ENCODE assay signal across 24 cellular contexts in genomic region chr1:109257682-109258421, GRCh38. TPM values are rescaled to one million over a fixed set of nuclear protein-coding genes. Genes with fewer than 3 reads are reported as not detected.
DNase-seq lines count a peak whose midpoint lies in the region; ATAC-seq, FAIRE-seq and TF ChIP-seq lines count a peak whose summit lies in the region.
"Had no signal": no experiment of that assay in that cellular context is flagged by ENCODE, and none has a peak within 500 bp of the region (broad histone marks: within the 10 kb centered on the region; RNA-seq: fewer than 3 reads in every experiment).

No MANE protein-coding gene starts in this region.

- FAIRE-seq in K562 (lab: Jason Lieb, UNC), result no peak
- FAIRE-seq: A549, GM18507, HTR-8/SVneo had no signal

- H3K4me3 ChIP-seq in SK-N-SH (ENCODE audit: low read depth in 2 of 2, low read length in 1 of 2) (no peak overlapping the region), K562 (no peak overlapping the region), thyroid gland (replicated peaks in 1 of 3) (no peak overlapping the region)
- H3K4me3 ChIP-seq: A549, BLaER1, SJSA1, spleen, vagina had no signal

- no peaks in the 10 kb centered on the region for H3F3A ChIP-seq in SK-N-SH (replicated peaks; ENCODE audit: insufficient read depth)

- H3K4me2 ChIP-seq in SK-N-SH, result no peak overlapping the region
- no peak overlapping the region for H3K4me2 ChIP-seq in K562 (ENCODE audit: insufficient read depth, low read length)
- H3K4me2 ChIP-seq: A549, BLaER1 had no signal

- H3K9me1 ChIP-seq in K562 (ENCODE audit: control insufficient read depth, insufficient read depth, low read length), result peaks cover 4% of the 10 kb centered on the region

- BruUV-seq in K562 (replicated peaks; lab: Mats Ljungman, UMichigan), result no TSS peak

- TF ChIP-seq EP300 in SK-N-SH (IDR thresholded peaks at IDR 0.05; ENCODE audit: borderline replicate concordance in 1 of 2, low read depth in 1 of 2, low read length in 1 of 2) (no peak), K562 (IDR thresholded peaks at IDR 0.05; ENCODE audit: low read length) (no peak)

- no peaks in the 10 kb centered on the region for H3K9me2 ChIP-seq in SK-N-SH

- ATAC-seq in SK-N-SH treated with all-trans-retinoic acid at 6 μM for 48 hours (no peak), K562 (no peak)
- ATAC-seq: A549; activated T-cell treated with anti-CD3 and anti-CD28 coated beads, Interleukin-2, amount 50 U/mL, for 4 hours had no signal

- peaks cover 49% of the 10 kb centered on the region for H3K4me1 Mint-ChIP-seq in glutamatergic neuron (ENCODE audit: low read depth, unreplicated experiment)

- DNase-seq in SK-N-SH (peak; percentile 44), K562 (ENCODE audit: extremely low read depth in 1 of 4, low spot score in 3 of 4) (peak in 2 of 4 experiments; percentile 53 to 59), glutamatergic neuron (no peak), thyroid gland (no peak), iPS-NIHi11 (ENCODE audit: low spot score) (no peak), GM19240 (ENCODE audit: insufficient read length, low spot score) (no peak), DMS 273 (lab: John Stamatoyannopoulos, UW; ENCODE audit: unreplicated experiment) (no peak)
- DNase-seq: activated naive CD4-positive, alpha-beta T cell treated with Interleukin-2 at 50 U/mL for 16 hours; activated T-cell treated with anti-CD3 and anti-CD28 coated beads, Interleukin-2, amount 50 U/mL, for 4 hours; amygdala; cerebellar nuclear complex; effector CD4-positive, alpha-beta T cell; Karpas-422; NCI-H2081 treated with DMSO at 0.1 percent for 48 hours; spleen had no signal

- POLR2A ChIA-PET in SK-N-SH (lab: Yijun Ruan, JAX) (no interaction called here), K562 (lab: Yijun Ruan, JAX) (interaction anchor here (0.6 to 1.3 kb wide), 5 partner anchors 17 to 290 kb away, joined by 3 to 4 read pairs (median 4); partner anchors contain the start of gene GNAI3)

- no peaks in the 10 kb centered on the region for H3K36me3 Mint-ChIP-seq in glutamatergic neuron (ENCODE audit: unreplicated experiment)

- peaks cover 22% of the 10 kb centered on the region for H3K9me3 Mint-ChIP-seq in glutamatergic neuron (ENCODE audit: unreplicated experiment)
- H3K9me3 Mint-ChIP-seq: activated T-cell treated with anti-CD3 and anti-CD28 coated beads, Interleukin-2, amount 50 U/mL, for 4 hours had no signal

- H3K27me3 Mint-ChIP-seq in glutamatergic neuron (ENCODE audit: unreplicated experiment), result peaks cover 21% of the 10 kb centered on the region

- H3K36me3 ChIP-seq in SK-N-SH (replicated peaks in 1 of 2; ENCODE audit: control insufficient read depth in 1 of 2, insufficient read depth in 2 of 2, low read length in 1 of 2), result peaks cover 0 to 5% of the 10 kb centered on the region in 2 experiments
- peaks cover 24% of the 10 kb centered on the region; the same call in 2 of the 3 replicates for H3K36me3 ChIP-seq in K562 (ENCODE audit: control insufficient read depth, insufficient read depth, low read length)
- peaks cover 7 to 8% of the 10 kb centered on the region in 2 donors for H3K36me3 ChIP-seq in thyroid gland
- H3K36me3 ChIP-seq: SJSA1, spleen had no signal

- no peaks in the 10 kb centered on the region for H3K27me3 ChIP-seq in SK-N-SH (ENCODE audit: insufficient read depth)
- no peaks in the 10 kb centered on the region for H3K27me3 ChIP-seq in K562 (ENCODE audit: control insufficient read depth in 2 of 2, insufficient read depth in 2 of 2, low read length in 2 of 2)
- no peaks in the 10 kb centered on the region for H3K27me3 ChIP-seq in thyroid gland
- H3K27me3 ChIP-seq: BLaER1, SJSA1, vagina had no signal

- peak overlapping the region; percentile 97 for H3K4me3 Mint-ChIP-seq in glutamatergic neuron (ENCODE audit: unreplicated experiment)
- H3K4me3 Mint-ChIP-seq: activated T-cell treated with anti-CD3 and anti-CD28 coated beads, Interleukin-2, amount 50 U/mL, for 4 hours had no signal

- H3K79me2 ChIP-seq in SK-N-SH (ENCODE audit: insufficient read depth) (no peaks in the 10 kb centered on the region), K562 (ENCODE audit: control insufficient read depth, insufficient read depth, low read length) (peaks cover 27% of the 10 kb centered on the region)

- H4K20me1 ChIP-seq in SK-N-SH (ENCODE audit: insufficient read depth) (no peaks in the 10 kb centered on the region), K562 (replicated peaks; ENCODE audit: control insufficient read depth, insufficient read depth, low read length) (no peaks in the 10 kb centered on the region)

- H3K9me3 ChIP-seq in SK-N-SH (no peaks in the 10 kb centered on the region), K562 (replicated peaks; ENCODE audit: control insufficient read depth, insufficient read depth, low read depth, low read length) (no peaks in the 10 kb centered on the region), thyroid gland (no peaks in the 10 kb centered on the region)
- H3K9me3 ChIP-seq: A549, BLaER1, SJSA1, spleen, vagina had no signal

- intact Hi-C loops in K562 (cut with micrococcal nuclease), result no loop called here
- intact Hi-C loops in thyroid gland (cut with DNase I), result loop anchor here (10.0 kb wide), 1 partner anchor 227 kb away; the partner anchor contains the start of gene ATXN7L2

- TF ChIP-seq POLR2A in K562 (conservative IDR thresholded peaks at IDR 0.05) (no peak), thyroid gland (IDR thresholded peaks at IDR 0.05) (no peak)

- in situ Hi-C loops in K562 (cut with MboI), result no loop called here

- H2AFZ ChIP-seq in SK-N-SH (ENCODE audit: low read depth) (no peak overlapping the region), K562 (ENCODE audit: low read depth, low read length) (no peak overlapping the region)

- H3K27ac Mint-ChIP-seq in glutamatergic neuron (ENCODE audit: unreplicated experiment), result peak overlapping the region; percentile 48

- TF ChIP-seq RAD21 in SK-N-SH (IDR thresholded peaks at IDR 0.05; ENCODE audit: low read length), result no peak
- TF ChIP-seq RAD21 in K562 (CRISPR knock-in tag; conservative IDR thresholded peaks at IDR 0.05 in 1 of 2, IDR thresholded peaks at IDR 0.05 in 1 of 2), result no peak

- TF ChIP-seq CTCF in SK-N-SH (IDR thresholded peaks at IDR 0.05) (no peak), K562 (IDR thresholded peaks at IDR 0.05 in 2 of 3, conservative IDR thresholded peaks at IDR 0.05 in 1 of 3; ENCODE audit: insufficient read depth in 2 of 3, low read depth in 1 of 3, low read length in 3 of 3) (no peak), glutamatergic neuron (IDR thresholded peaks at IDR 0.05; ENCODE audit: partially characterized antibody, unreplicated experiment) (no peak), thyroid gland (IDR thresholded peaks at IDR 0.05) (no peak)

- 90% methylated on average over 11 of the region's 15 CpGs for WGBS in SK-N-SH (ENCODE audit: low lambda C conversion rate)
- 77% methylated on average over 15 of the region's 15 CpGs for WGBS in K562 (ENCODE audit: insufficient coverage, low coverage, missing lambda C conversion rate)
- 84 to 89% methylated on average over 12 to 13 of the region's 15 CpGs for WGBS in thyroid gland, 2 donors

- H3K27ac ChIP-seq in SK-N-SH (ENCODE audit: low read depth in 2 of 2, low read length in 1 of 2), result no peak overlapping the region
- no peak overlapping the region; the same call in 2 of the 3 replicates for H3K27ac ChIP-seq in K562 (ENCODE audit: extremely low read depth, low read depth, low read length)
- peak overlapping the region in 2 of 3 donors; percentile 22 to 48 for H3K27ac ChIP-seq in thyroid gland
- H3K27ac ChIP-seq: A549, BLaER1, SJSA1, spleen, vagina had no signal

- peaks cover 0 to 47% of the 10 kb centered on the region in 2 experiments; a peak in 2 of 4 replicates for H3K4me1 ChIP-seq in SK-N-SH (ENCODE audit: control insufficient read depth in 1 of 2, insufficient read depth in 2 of 2, low read depth in 1 of 2, low read length in 1 of 2)
- H3K4me1 ChIP-seq in K562 (replicated peaks in 1 of 2; ENCODE audit: control insufficient read depth in 2 of 2, insufficient read depth in 2 of 2, low read length in 2 of 2), result peaks cover 33 to 65% of the 10 kb centered on the region in 2 experiments
- peaks cover 32 to 48% of the 10 kb centered on the region in 2 donors for H3K4me1 ChIP-seq in thyroid gland

- CTCF ChIA-PET in SK-N-SH (lab: Yijun Ruan, JAX) (interaction anchor here (0.6 to 1.0 kb wide), 2 partner anchors 141 to 274 kb away, joined by 3 read pairs; no protein-coding TSS in a partner anchor), K562 (lab: Yijun Ruan, JAX; ENCODE audit: low intra/inter-chr PET ratio) (no interaction called here)

- H3K9ac ChIP-seq in SK-N-SH (no peak overlapping the region), K562 (ENCODE audit: insufficient read depth in 1 of 2, low read depth in 2 of 2, low read length in 2 of 2) (peak overlapping the region in 1 of 2 experiments; percentile 53; a peak in 1 of 4 replicates)
- H3K9ac ChIP-seq: BLaER1 had no signal

RNA-seq across cellular contexts. Expression of gene CELSR2, which starts 8.5 kb away (rescaled TPM):
- polyA plus RNA-seq in SK-N-SH (2012; rRNA removed), result 1.7 and 3.5 TPM in 2 replicates
- polyA plus RNA-seq in SK-N-SH (2012; cell fraction: cytosol; rRNA removed), result 2.0 and 3.3 TPM in 2 replicates
- polyA plus RNA-seq in SK-N-SH (2012; cell fraction: nucleus; rRNA removed), result 9.3 and 12.7 TPM in 2 replicates
- 44.8 and 129 TPM in 2 replicates for total RNA-seq in K562 (2011; cell fraction: chromatin; rRNA removed; ENCODE audit: low replicate concordance)
- 69.9 and 80.7 TPM in 2 replicates for total RNA-seq in K562 (2011; cell fraction: nucleolus; rRNA removed)
- total RNA-seq in K562 (2011; cell fraction: nucleoplasm; rRNA removed), result 57.7 and 69.2 TPM in 2 replicates
- 4.1 and 5.9 TPM in 2 replicates for total RNA-seq in K562 (2014; rRNA removed)
- 2.7 and 3.0 TPM in 2 replicates for total RNA-seq in K562 (2014; rRNA removed; fragmentation: Illumina TruSeq; extraction: Trizol)
- 4.2 and 5.0 TPM in 2 replicates for total RNA-seq in K562 (2015; rRNA removed; fragmentation: Illumina TruSeq; extraction: Trizol)
- 19.1 and 21.9 TPM in 2 replicates for total RNA-seq in K562 (2021)
- polyA plus RNA-seq in K562 (2011; rRNA removed), result 7.2 and 8.2 TPM in 2 replicates
- polyA plus RNA-seq in K562 (2011; cell fraction: cytosol; rRNA removed), result 8.3 and 12.6 TPM in 2 replicates
- polyA plus RNA-seq in K562 (2011; cell fraction: nucleus; rRNA removed), result 38.5 and 63.5 TPM in 2 replicates
- polyA plus RNA-seq in K562 (2012), result 15.6 and 17.8 TPM in 2 replicates
- polyA plus RNA-seq in K562 (2014; fragmentation: Illumina TruSeq; extraction: Trizol), result 14.1 and 15.3 TPM in 2 replicates
- under 1 TPM; 0.31 to 0.86 TPM for polyA plus RNA-seq in K562 (2014; fragmentation: Nextera tagmentation; extraction: Ambion mirVana)
- polyA plus RNA-seq in K562 (2014; rRNA removed), result 9.0 and 10.2 TPM in 2 replicates
- 14.3 and 24.2 TPM in 2 replicates for polyA minus RNA-seq in K562 (2011; rRNA and poly(A)+ RNA removed)
- polyA minus RNA-seq in K562 (2011; cell fraction: cytosol; rRNA and poly(A)+ RNA removed), result 23.8 and 25.3 TPM in 2 replicates
- 31.9 and 33.1 TPM in 2 replicates for polyA minus RNA-seq in K562 (2011; cell fraction: nucleus; rRNA and poly(A)+ RNA removed)
- total RNA-seq in glutamatergic neuron (ENCODE audit: unreplicated experiment), result 181 TPM
- 10 to 100 TPM; 23.5 to 54.9 (median 47.6) TPM for total RNA-seq in thyroid gland

RNA-seq across cellular contexts. Expression of gene PSRC1, which starts 25.1 kb away (rescaled TPM):
- polyA plus RNA-seq in SK-N-SH (2012; rRNA removed) (19.4 and 20.3 TPM in 2 replicates), K562 (2011; rRNA removed) (39.3 and 59.5 TPM in 2 replicates), K562 (2014; fragmentation: Illumina TruSeq; extraction: Trizol) (41.8 and 49.7 TPM in 2 replicates), K562 (2014; fragmentation: Nextera tagmentation; extraction: Ambion mirVana) (1 to 10 TPM; 6.5 to 7.9 TPM), K562 (2014; rRNA removed) (56.1 and 65.2 TPM in 2 replicates)
- 8.7 and 10.6 TPM in 2 replicates for polyA plus RNA-seq in SK-N-SH (2012; cell fraction: cytosol; rRNA removed)
- 69.0 and 95.3 TPM in 2 replicates for polyA plus RNA-seq in SK-N-SH (2012; cell fraction: nucleus; rRNA removed)
- total RNA-seq in K562 (2011; cell fraction: chromatin; rRNA removed; ENCODE audit: low replicate concordance), result 69.7 and 109 TPM in 2 replicates
- 85.4 and 86.3 TPM in 2 replicates for total RNA-seq in K562 (2011; cell fraction: nucleolus; rRNA removed)
- total RNA-seq in K562 (2011; cell fraction: nucleoplasm; rRNA removed), result 66.2 and 83.3 TPM in 2 replicates
- total RNA-seq in K562 (2014; rRNA removed) (52.2 and 64.0 TPM in 2 replicates), K562 (2014; rRNA removed; fragmentation: Illumina TruSeq; extraction: Trizol) (27.9 and 28.7 TPM in 2 replicates), K562 (2015; rRNA removed; fragmentation: Illumina TruSeq; extraction: Trizol) (34.7 and 37.0 TPM in 2 replicates), K562 (2021) (51.8 and 55.4 TPM in 2 replicates), glutamatergic neuron (ENCODE audit: unreplicated experiment) (13.9 TPM), thyroid gland (1 to 10 TPM; 1.0 to 4.0 (median 2.2) TPM)
- 40.2 and 44.2 TPM in 2 replicates for polyA plus RNA-seq in K562 (2011; cell fraction: cytosol; rRNA removed)
- polyA plus RNA-seq in K562 (2011; cell fraction: nucleus; rRNA removed), result 225 and 272 TPM in 2 replicates
- polyA plus RNA-seq in K562 (2012), result 43.7 and 45.1 TPM in 2 replicates
- 16.7 and 17.2 TPM in 2 replicates for polyA minus RNA-seq in K562 (2011; rRNA and poly(A)+ RNA removed)
- 15.9 and 17.8 TPM in 2 replicates for polyA minus RNA-seq in K562 (2011; cell fraction: cytosol; rRNA and poly(A)+ RNA removed)
- polyA minus RNA-seq in K562 (2011; cell fraction: nucleus; rRNA and poly(A)+ RNA removed), result 23.6 and 43.5 TPM in 2 replicates

RNA-seq across cellular contexts. Expression of gene SARS1, which starts 44.1 kb away (rescaled TPM):
- polyA plus RNA-seq in SK-N-SH (2012; rRNA removed) (98.3 and 106 TPM in 2 replicates), K562 (2011; rRNA removed) (221 and 230 TPM in 2 replicates), K562 (2014; fragmentation: Illumina TruSeq; extraction: Trizol) (293 and 317 TPM in 2 replicates), K562 (2014; fragmentation: Nextera tagmentation; extraction: Ambion mirVana) (100 to 1,000 TPM; 336 to 623 TPM), K562 (2014; rRNA removed) (235 and 240 TPM in 2 replicates)
- polyA plus RNA-seq in SK-N-SH (2012; cell fraction: cytosol; rRNA removed), result 95.9 and 106 TPM in 2 replicates
- polyA plus RNA-seq in SK-N-SH (2012; cell fraction: nucleus; rRNA removed), result 152 and 184 TPM in 2 replicates
- 340 and 395 TPM in 2 replicates for total RNA-seq in K562 (2011; cell fraction: chromatin; rRNA removed; ENCODE audit: low replicate concordance)
- 195 and 209 TPM in 2 replicates for total RNA-seq in K562 (2011; cell fraction: nucleolus; rRNA removed)
- total RNA-seq in K562 (2011; cell fraction: nucleoplasm; rRNA removed), result 265 and 293 TPM in 2 replicates
- total RNA-seq in K562 (2014; rRNA removed) (254 and 257 TPM in 2 replicates), K562 (2014; rRNA removed; fragmentation: Illumina TruSeq; extraction: Trizol) (273 and 284 TPM in 2 replicates), K562 (2015; rRNA removed; fragmentation: Illumina TruSeq; extraction: Trizol) (211 and 221 TPM in 2 replicates), K562 (2021) (232 and 246 TPM in 2 replicates), glutamatergic neuron (ENCODE audit: unreplicated experiment) (555 TPM), thyroid gland (100 to 1,000 TPM; 164 to 264 (median 200) TPM)
- 149 and 217 TPM in 2 replicates for polyA plus RNA-seq in K562 (2011; cell fraction: cytosol; rRNA removed)
- polyA plus RNA-seq in K562 (2011; cell fraction: nucleus; rRNA removed), result 232 and 336 TPM in 2 replicates
- polyA plus RNA-seq in K562 (2012), result 195 and 518 TPM in 2 replicates
- polyA minus RNA-seq in K562 (2011; rRNA and poly(A)+ RNA removed), result 227 and 242 TPM in 2 replicates
- polyA minus RNA-seq in K562 (2011; cell fraction: cytosol; rRNA and poly(A)+ RNA removed), result 87.5 and 101 TPM in 2 replicates
- 92.1 and 168 TPM in 2 replicates for polyA minus RNA-seq in K562 (2011; cell fraction: nucleus; rRNA and poly(A)+ RNA removed)

RNA-seq across cellular contexts. Expression of gene MYBPHL, which starts 49.0 kb away (rescaled TPM):
- 0.07 TPM in 1 of 2 replicates, not detected in the other for polyA plus RNA-seq in SK-N-SH (2012; rRNA removed)
- polyA plus RNA-seq in SK-N-SH (2012; cell fraction: cytosol; rRNA removed), result 0.03 and 0.04 TPM in 2 replicates
- polyA plus RNA-seq in SK-N-SH (2012; cell fraction: nucleus; rRNA removed), result 0.06 and 0.63 TPM in 2 replicates
- total RNA-seq in K562 (2011; cell fraction: chromatin; rRNA removed; ENCODE audit: low replicate concordance), result 1.2 and 1.7 TPM in 2 replicates
- total RNA-seq in K562 (2011; cell fraction: nucleolus; rRNA removed), result 1.2 TPM in 2 replicates
- total RNA-seq in K562 (2011; cell fraction: nucleoplasm; rRNA removed), result 1.5 TPM in 1 of 2 replicates, not detected in the other
- 0.49 and 0.50 TPM in 2 replicates for total RNA-seq in K562 (2014; rRNA removed)
- 0.33 and 0.57 TPM in 2 replicates for total RNA-seq in K562 (2014; rRNA removed; fragmentation: Illumina TruSeq; extraction: Trizol)
- total RNA-seq in K562 (2015; rRNA removed; fragmentation: Illumina TruSeq; extraction: Trizol), result 0.15 and 0.22 TPM in 2 replicates
- total RNA-seq in K562 (2021), result 0.34 and 0.66 TPM in 2 replicates
- 0.60 and 1.9 TPM in 2 replicates for polyA plus RNA-seq in K562 (2011; rRNA removed)
- polyA plus RNA-seq in K562 (2011; cell fraction: cytosol; rRNA removed), result 0.52 and 2.6 TPM in 2 replicates
- 0.73 and 4.1 TPM in 2 replicates for polyA plus RNA-seq in K562 (2011; cell fraction: nucleus; rRNA removed)
- 0.08 and 0.36 TPM in 2 replicates for polyA plus RNA-seq in K562 (2012)
- polyA plus RNA-seq in K562 (2014; fragmentation: Illumina TruSeq; extraction: Trizol), result 0.22 and 0.36 TPM in 2 replicates
- under 1 TPM; 0.20 TPM for polyA plus RNA-seq in K562 (2014; fragmentation: Nextera tagmentation; extraction: Ambion mirVana)
- polyA plus RNA-seq in K562 (2014; rRNA removed), result 0.08 and 0.45 TPM in 2 replicates
- polyA minus RNA-seq in K562 (2011; rRNA and poly(A)+ RNA removed), result 0.42 and 0.74 TPM in 2 replicates
- 0.57 TPM in 1 of 2 replicates, not detected in the other for polyA minus RNA-seq in K562 (2011; cell fraction: cytosol; rRNA and poly(A)+ RNA removed)
- 0.56 and 0.67 TPM in 2 replicates for polyA minus RNA-seq in K562 (2011; cell fraction: nucleus; rRNA and poly(A)+ RNA removed)
- total RNA-seq in glutamatergic neuron (ENCODE audit: unreplicated experiment), result 0.64 TPM
- not detected for total RNA-seq in thyroid gland
- total RNA-seq: activated T-cell treated with anti-CD3 and anti-CD28 coated beads, Interleukin-2, amount 50 U/mL, for 4 hours; liver; renal cortical epithelial cell; SJSA1; spleen; vagina had no signal
- polyA plus RNA-seq: A549, liver, spleen had no signal

Comparison
In these comparisons a context has a peak if more than half of its experiments do, and no peak if none do; other contexts are left out.
1. H3K27ac ChIP-seq: peak in thyroid gland (2 of 3); none in SK-N-SH (0 of 2) and K562 (single experiment).
2. Of the 27 proteins assayed by ChIP-seq in both K562 and SK-N-SH: peak only in K562: MAX and USF1; only in SK-N-SH: none; in both: none; in neither: 25.